15 cellular contexts compared by ENCODE assay signal in genomic region chrX:13756381-13756780, GRCh38. TPM values are rescaled to one million over a fixed set of nuclear protein-coding genes. Genes with fewer than 3 reads are reported as not detected.
DNase-seq lines count a peak whose midpoint lies in the region; ATAC-seq, FAIRE-seq and TF ChIP-seq lines count a peak whose summit lies in the region.
"Had no signal": no experiment of that assay in that cellular context is flagged by ENCODE, and none has a peak within 500 bp of the region (broad histone marks: within the 10 kb centered on the region; RNA-seq: fewer than 3 reads in every experiment).

No MANE protein-coding gene starts in this region.

- H3K4me1 Mint-ChIP-seq in stimulated activated naive CD8-positive, alpha-beta T cell treated with anti-CD3 and anti-CD28 coated beads, Interleukin-15, amount 100 ng/mL, for 72 hours: peaks cover 8% of the 10 kb centered on the region

- no peaks in the 10 kb centered on the region for H3K9me3 Mint-ChIP-seq in stimulated activated naive CD8-positive, alpha-beta T cell treated with anti-CD3 and anti-CD28 coated beads, Interleukin-15, amount 100 ng/mL, for 72 hours
- H3K9me3 Mint-ChIP-seq: CD8-positive, alpha-beta memory T cell had no signal

- no peak overlapping the region for H3K9ac ChIP-seq in H1 (replicated peaks in 1 of 4; ENCODE audit: extremely low read depth in 1 of 4, low read depth in 3 of 4, low read length in 3 of 4)

- POLR2A ChIA-PET in OCI-LY7 (lab: Charles Lee): interaction anchor here (1.4 to 2.5 kb wide), 2 partner anchors 22 to 273 kb away, joined by 5 to 7 read pairs; partner anchors contain the start of genes GEMIN8, OFD1 and TRAPPC2
- POLR2A ChIA-PET in H1 (lab: Charles Lee; ENCODE audit: partially characterized antibody): interaction anchor here (0.6 kb wide), 1 partner anchor 195 kb away, joined by 3 read pairs; no protein-coding TSS in a partner anchor

- H3K27me3 ChIP-seq in H1 (replicated peaks in 1 of 4; ENCODE audit: control insufficient read depth in 3 of 4, extremely low read depth in 1 of 4, insufficient read depth in 3 of 4, low read length in 3 of 4): no peaks in the 10 kb centered on the region

- TF ChIP-seq CTCF in OCI-LY7 (conservative IDR thresholded peaks at IDR 0.05; ENCODE audit: low read length): no peak
- TF ChIP-seq CTCF in H1 (IDR thresholded peaks at IDR 0.05; ENCODE audit: control extremely low read depth in 1 of 3, insufficient read depth in 1 of 3, low read depth in 1 of 3, low read length in 3 of 3): no peak

- H2BK15ac ChIP-seq in H1 (ENCODE audit: low read length): no peak overlapping the region

- no peak for TF ChIP-seq RAD21 in H1 (IDR thresholded peaks at IDR 0.05 in 1 of 2, conservative IDR thresholded peaks at IDR 0.05 in 1 of 2; ENCODE audit: low read depth in 2 of 2, low read length in 2 of 2)

- no peak overlapping the region for H4K5ac ChIP-seq in H1 (ENCODE audit: insufficient read length, low read depth, low read length)

- H3K4me2 ChIP-seq in OCI-LY7 (ENCODE audit: low read length): peak overlapping the region; percentile 73; the same call in 1 of the 2 replicates
- H3K4me2 ChIP-seq in H1 (ENCODE audit: insufficient read depth in 1 of 2, low read depth in 2 of 2, low read length in 2 of 2): no peak overlapping the region

- WGBS in H1 (ENCODE audit: extremely low coverage in 1 of 2, insufficient coverage in 1 of 2, insufficient read length in 1 of 2, insufficient replicate concordance in 2 of 2, low coverage in 1 of 2, low lambda C conversion rate in 2 of 2, missing lambda C conversion rate in 1 of 2), 2 experiments: 85% methylated on average over 4 of the region's 4 CpGs; no CpG with 5 or more reads in 1 of the 2 experiments

- H3K79me2 ChIP-seq in OCI-LY7 (ENCODE audit: insufficient read depth, low read depth, low read length): peaks cover 46% of the 10 kb centered on the region; the same call in 1 of the 2 replicates
- H3K79me2 ChIP-seq in H1 (ENCODE audit: control insufficient read depth in 1 of 2, insufficient read depth in 2 of 2, low read length in 2 of 2): no peaks in the 10 kb centered on the region

- H3K4me3 Mint-ChIP-seq in stimulated activated naive CD8-positive, alpha-beta T cell treated with anti-CD3 and anti-CD28 coated beads, Interleukin-15, amount 100 ng/mL, for 72 hours: no peak overlapping the region
- H3K4me3 Mint-ChIP-seq: B cell; CD8-positive, alpha-beta memory T cell had no signal

- H3K9me2 ChIP-seq in OCI-LY7 (ENCODE audit: insufficient read depth, low read length): no peaks in the 10 kb centered on the region

- no peak for ATAC-seq in stimulated activated naive CD8-positive, alpha-beta T cell treated with anti-CD3 and anti-CD28 coated beads, Interleukin-15, amount 100 ng/mL, for 72 hours

- H3K4me1 ChIP-seq in OCI-LY7 (ENCODE audit: insufficient read depth, low read length, poor library complexity, severe bottlenecking) (peaks cover 92% of the 10 kb centered on the region), H1 (replicated peaks in 1 of 4; ENCODE audit: control insufficient read depth in 3 of 4, insufficient read depth in 4 of 4, low read length in 3 of 4) (peaks cover 0 to 11% (median 3%) of the 10 kb centered on the region in 4 experiments; a peak in 3 of 7 replicates)

- intact Hi-C loops in OCI-LY7 (cut with micrococcal nuclease; ENCODE audit: unreplicated experiment): loop anchor here (10.0 kb wide), 2 partner anchors 252 to 1118 kb away; partner anchors contain the start of genes FANCB and MOSPD2

- H3K23ac ChIP-seq in H1 (ENCODE audit: insufficient read length): no peak overlapping the region

- H2AFZ ChIP-seq in OCI-LY7 (ENCODE audit: low read length) (no peak overlapping the region), H1 (ENCODE audit: low read length) (no peak overlapping the region)

- H3K27ac Mint-ChIP-seq in stimulated activated naive CD8-positive, alpha-beta T cell treated with anti-CD3 and anti-CD28 coated beads, Interleukin-15, amount 100 ng/mL, for 72 hours: no peak overlapping the region
- H3K27ac Mint-ChIP-seq: B cell had no signal

- TF ChIP-seq EP300 in H1 (IDR thresholded peaks at IDR 0.05; ENCODE audit: borderline replicate concordance in 1 of 2, low read depth in 2 of 2, low read length in 2 of 2): no peak

- no peak overlapping the region for H3K18ac ChIP-seq in H1 (ENCODE audit: extremely low read depth, low read length)

- no peaks in the 10 kb centered on the region for H3K9me3 ChIP-seq in OCI-LY7 (ENCODE audit: low read length)
- H3K9me3 ChIP-seq in H1 (ENCODE audit: insufficient read depth in 2 of 2, low read depth in 1 of 2, low read length in 1 of 2): no peaks in the 10 kb centered on the region

- peaks cover 89% of the 10 kb centered on the region for H3K36me3 ChIP-seq in OCI-LY7 (ENCODE audit: insufficient read depth, low read length)
- H3K36me3 ChIP-seq in H1 (ENCODE audit: control insufficient read depth in 2 of 4, insufficient read depth in 4 of 4, low read length in 3 of 4): peaks cover 0 to 67% (median 13%) of the 10 kb centered on the region in 4 experiments; a peak in 7 of 8 replicates

- H3K79me1 ChIP-seq in H1 (ENCODE audit: low read depth, low read length): no peaks in the 10 kb centered on the region

- H3K4me3 ChIP-seq in OCI-LY7 (ENCODE audit: low read depth, low read length, poor library complexity, severe bottlenecking) (no peak overlapping the region), H1 (ENCODE audit: extremely low read depth in 1 of 4, insufficient read depth in 2 of 4, low read depth in 3 of 4, low read length in 4 of 4) (no peak overlapping the region)

- CTCF ChIA-PET in OCI-LY7 (lab: Charles Lee; ENCODE audit: unreplicated experiment): no interaction called here
- CTCF ChIA-PET in H1 (lab: Charles Lee; ENCODE audit: partially characterized antibody): interaction anchor here (1.4 to 1.7 kb wide), 2 partner anchors 10 to 59 kb away, joined by 3 to 8 read pairs; no protein-coding TSS in a partner anchor

- no peak overlapping the region for H4K8ac ChIP-seq in H1 (ENCODE audit: extremely low read depth, insufficient read depth, low read length)

- H3K27ac ChIP-seq in OCI-LY7 (ENCODE audit: low read depth, low read length, poor library complexity, severe bottlenecking) (peak overlapping the region; percentile 100), H1 (ENCODE audit: low read depth, low read length) (no peak overlapping the region)

- H3K23me2 ChIP-seq in H1 (ENCODE audit: low read depth, low read length): no peaks in the 10 kb centered on the region

- H4K20me1 ChIP-seq in OCI-LY7 (ENCODE audit: insufficient read depth, low read length) (no peaks in the 10 kb centered on the region), H1 (replicated peaks in 1 of 2; ENCODE audit: control insufficient read depth in 1 of 2, insufficient read depth in 2 of 2, low read length in 2 of 2) (no peaks in the 10 kb centered on the region)

- no peak overlapping the region for H3K56ac ChIP-seq in H1 (replicated peaks; ENCODE audit: insufficient read length, low read depth, low read length)

- DNase-seq in OCI-LY7 (ENCODE audit: low spot score): no peak
- no peak for DNase-seq in H1 (ENCODE audit: low read depth in 1 of 2, low spot score in 2 of 2)
- no peak for DNase-seq in NCI-H446 treated with DMSO at 0.1 percent for 48 hours (lab: John Stamatoyannopoulos, UW)
- DNase-seq in activated gamma-delta T cell treated with Interleukin-2 at 50 U/mL for 16 hours: no peak
- no peak for DNase-seq in stimulated activated naive CD8-positive, alpha-beta T cell treated with anti-CD3 and anti-CD28 coated beads, Interleukin-15, amount 100 ng/mL, for 72 hours
- DNase-seq in hippocampal formation (lab: John Stamatoyannopoulos, UW): no peak
- DNase-seq: CD8-positive, alpha-beta memory T cell; DMS53; IMR-90; KBM-7 had no signal

- no peak overlapping the region for H2AK5ac ChIP-seq in H1 (ENCODE audit: low read depth, low read length)

- no peak overlapping the region for H2BK20ac ChIP-seq in H1 (ENCODE audit: low read length)

- H3K4ac ChIP-seq in H1 (replicated peaks; ENCODE audit: insufficient read length, low read depth, low read length): no peak overlapping the region

- no peak overlapping the region for H3K14ac ChIP-seq in H1 (ENCODE audit: insufficient read length)

- BruUV-seq in OCI-LY7 (replicated peaks; lab: Mats Ljungman, UMichigan): no TSS peak

- no peak overlapping the region for H2BK120ac ChIP-seq in H1 (replicated peaks; ENCODE audit: low read depth, low read length)

- H2BK12ac ChIP-seq in H1 (ENCODE audit: low read depth, low read length): no peak overlapping the region

- no peak overlapping the region for H2BK5ac ChIP-seq in H1 (ENCODE audit: low read depth, low read length)

- peak; percentile 3 for FAIRE-seq in G401.6 (lab: Jason Lieb, UNC)
- peak; percentile 88 for FAIRE-seq in H1 (lab: Jason Lieb, UNC)
- FAIRE-seq: A204.1, GM18507, H54 had no signal

- no peak overlapping the region for H4K91ac ChIP-seq in H1 (replicated peaks; ENCODE audit: insufficient read length, low read length)

- H3K27me3 Mint-ChIP-seq in stimulated activated naive CD8-positive, alpha-beta T cell treated with anti-CD3 and anti-CD28 coated beads, Interleukin-15, amount 100 ng/mL, for 72 hours: no peaks in the 10 kb centered on the region
- H3K27me3 Mint-ChIP-seq: B cell; CD8-positive, alpha-beta memory T cell had no signal

- no peak for TF ChIP-seq POLR2A in H1 (IDR thresholded peaks at IDR 0.05; ENCODE audit: control extremely low read depth in 1 of 2, low read depth in 2 of 2, low read length in 2 of 2)

RNA-seq across cellular contexts. Expression of gene OFD1, which starts 21.8 kb away (rescaled TPM):
- total RNA-seq in OCI-LY7 (2014; rRNA removed; shearing (Covaris generic)): 60.7 and 71.0 TPM in 2 replicates
- total RNA-seq in OCI-LY7 (2022): 64.7 and 69.8 TPM in 2 replicates
- 21.4 and 23.4 TPM in 2 replicates for total RNA-seq in H1 (2021; fragmentation: NEBNext Ultra II Directional; extraction: Animal tissue kit (Norgen Biotek cat#: 25700))
- 8.0 and 9.0 TPM in 2 replicates for polyA plus RNA-seq in H1 (2011; rRNA removed)
- polyA plus RNA-seq in H1 (2011; cell fraction: cytosol; rRNA removed): 13.0 TPM
- polyA plus RNA-seq in H1 (2011; cell fraction: nucleus; rRNA removed): 29.0 TPM
- 13.9 to 22.7 TPM (median 15.7 TPM) in 4 replicates for polyA plus RNA-seq in H1 (2012, experiment 1 of 2)
- 1.1 TPM for polyA plus RNA-seq in H1 (2012, experiment 2 of 2)
- 28.4 TPM for polyA plus RNA-seq in H1 (2013, experiment 1 of 2)
- polyA plus RNA-seq in H1 (2013, experiment 2 of 2): 23.2 TPM
- polyA minus RNA-seq in H1 (2011; rRNA and poly(A)+ RNA removed): 8.5 and 10.2 TPM in 2 replicates
- 13.2 TPM for polyA minus RNA-seq in H1 (2011; cell fraction: cytosol; rRNA and poly(A)+ RNA removed)
- polyA minus RNA-seq in H1 (2011; cell fraction: nucleus; rRNA and poly(A)+ RNA removed): 23.1 TPM

RNA-seq across cellular contexts. Expression of gene TRAPPC2, which starts 22.0 kb away (rescaled TPM):
- 16.4 and 22.2 TPM in 2 replicates for total RNA-seq in OCI-LY7 (2014; rRNA removed; shearing (Covaris generic))
- total RNA-seq in OCI-LY7 (2022): 27.0 and 32.3 TPM in 2 replicates
- total RNA-seq in H1 (2021; fragmentation: NEBNext Ultra II Directional; extraction: Animal tissue kit (Norgen Biotek cat#: 25700)): 10.8 and 11.6 TPM in 2 replicates
- 5.8 and 6.7 TPM in 2 replicates for polyA plus RNA-seq in H1 (2011; rRNA removed)
- polyA plus RNA-seq in H1 (2011; cell fraction: cytosol; rRNA removed): 6.5 TPM
- polyA plus RNA-seq in H1 (2011; cell fraction: nucleus; rRNA removed): 4.3 TPM
- polyA plus RNA-seq in H1 (2012, experiment 1 of 2): 7.2 to 18.2 TPM (median 9.8 TPM) in 4 replicates
- 3.8 TPM for polyA plus RNA-seq in H1 (2012, experiment 2 of 2)
- polyA plus RNA-seq in H1 (2013, experiment 1 of 2): 6.3 TPM
- 5.7 TPM for polyA plus RNA-seq in H1 (2013, experiment 2 of 2)
- 11.9 and 15.4 TPM in 2 replicates for polyA minus RNA-seq in H1 (2011; rRNA and poly(A)+ RNA removed)
- 8.9 TPM for polyA minus RNA-seq in H1 (2011; cell fraction: cytosol; rRNA and poly(A)+ RNA removed)
- 11.1 TPM for polyA minus RNA-seq in H1 (2011; cell fraction: nucleus; rRNA and poly(A)+ RNA removed)
